18 cellular contexts compared by ENCODE assay signal in the genomic region with DNA sequence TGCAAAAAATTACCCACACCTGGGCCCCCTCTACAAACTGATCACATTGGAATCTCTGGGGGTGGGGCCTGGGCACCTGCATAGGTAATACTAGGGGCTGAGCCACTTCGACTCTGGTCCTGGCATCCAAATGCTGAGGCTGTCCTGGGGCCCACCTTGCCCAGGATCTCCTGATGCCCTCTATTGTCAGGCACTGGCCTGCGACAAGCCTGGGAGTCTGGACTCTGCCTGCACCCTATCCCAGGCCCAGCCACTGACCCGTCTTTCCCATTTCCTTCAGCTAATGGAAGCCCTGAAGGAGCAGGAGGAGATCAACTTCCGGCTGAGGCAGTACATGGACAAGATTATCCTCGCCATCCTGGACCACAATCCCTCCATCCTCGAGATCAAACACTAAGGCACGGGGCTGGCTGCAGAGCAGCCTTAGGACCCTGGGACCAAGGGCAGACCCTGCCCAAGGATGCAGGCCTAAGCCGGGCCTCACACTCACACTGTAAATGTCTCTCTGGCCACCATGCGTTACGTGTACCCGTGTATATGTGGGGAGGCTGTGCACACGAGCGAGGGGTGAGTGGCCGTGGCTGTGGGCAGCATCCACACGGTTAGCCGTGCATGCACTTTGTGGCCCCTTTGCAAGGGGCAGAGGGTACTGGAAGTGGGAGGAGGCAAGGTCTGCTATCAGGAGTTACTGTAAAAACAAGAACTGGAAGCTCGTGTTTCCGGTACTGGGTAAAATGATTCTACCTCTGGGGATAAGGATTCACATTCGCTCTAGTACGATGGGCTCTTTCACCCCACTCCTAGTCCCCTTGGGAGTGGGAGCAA.
"Had no signal": no experiment of that assay in that cellular context is flagged by ENCODE, and none has a peak within 500 bp of the region (broad histone marks: within the 10 kb centered on the region; RNA-seq: fewer than 3 reads in every experiment).

No MANE protein-coding gene starts in this region.

- H3K36me3 ChIP-seq: right atrium auricular region, sigmoid colon, thoracic aorta had no signal

- H3K4me3 Mint-ChIP-seq: endodermal cell, nephron had no signal

- H3K27me3 ChIP-seq: foreskin keratinocyte, neutrophil, right atrium auricular region, sigmoid colon, stomach had no signal

- ATAC-seq: foreskin keratinocyte, left colon had no signal

- H3K27ac Mint-ChIP-seq: endodermal cell had no signal

- H3K9me3 ChIP-seq: neutrophil, right atrium auricular region, sigmoid colon, stomach, thoracic aorta had no signal

- H3K4me3 ChIP-seq: coronary artery, right atrium auricular region, sigmoid colon, skin epidermis, stomach, thoracic aorta had no signal

- H3K9me3 Mint-ChIP-seq: endodermal cell, naive B cell, nephron had no signal

- H3K27ac ChIP-seq: coronary artery, foreskin keratinocyte, neutrophil, right atrium auricular region, sigmoid colon, thoracic aorta had no signal

- H3K27me3 Mint-ChIP-seq: naive B cell had no signal

- DNase-seq: effector CD4-positive, alpha-beta T cell; endodermal cell; erythroblast; foreskin keratinocyte; left colon; mesendoderm; naive B cell; sigmoid colon; stimulated activated CD4-positive, alpha-beta T cell treated with anti-CD3 and anti-CD28 coated beads, Interleukin-12 subunit alpha, Interleukin-12 subunit beta, amount 100 ng/mL, for 4 hours; stimulated activated naive CD4-positive, alpha-beta T cell; stomach; trophoblast cell had no signal
